Comparison of ENCODE assay signal across 7 cellular contexts in genomic region chr1:11967028-11967547, GRCh38. TPM values are rescaled to one million over a fixed set of nuclear protein-coding genes. Genes with fewer than 3 reads are reported as not detected.
DNase-seq lines count a peak whose midpoint lies in the region; ATAC-seq, FAIRE-seq and TF ChIP-seq lines count a peak whose summit lies in the region.

No MANE protein-coding gene starts in this region.

- peaks cover 2 to 82% of the 10 kb centered on the region in 2 donors for H3K36me3 ChIP-seq in psoas muscle (ENCODE audit: insufficient read depth in 1 of 2, low read depth in 1 of 2)

- FAIRE-seq in frontal cortex (lab: Jason Lieb, UNC), result no peak

- H3K4me1 ChIP-seq in psoas muscle, result no peaks in the 10 kb centered on the region

- WGBS in psoas muscle, 3 donors, result 43 to 49% (median 43%) methylated on average over 6 of the region's 6 CpGs

- no peaks in the 10 kb centered on the region for H3K27me3 ChIP-seq in psoas muscle (ENCODE audit: insufficient read depth in 3 of 3, low read length in 2 of 3)

- H3K27ac ChIP-seq in psoas muscle, result no peak overlapping the region

- DNase-seq in NCI-H1105 treated with DMSO at 0.1 percent for 48 hours (lab: John Stamatoyannopoulos, UW) (peak; percentile 45), frontal cortex (ENCODE audit: low spot score in 2 of 2) (peak; percentile 41 to 57), psoas muscle (no peak)

- ATAC-seq in SK-N-SH treated with all-trans-retinoic acid at 6 μM for 48 hours (peak; percentile 85), psoas muscle (peak; percentile 82 to 89 (median 86)), GM21423 (IDR thresholded peaks at IDR 0.05; ENCODE audit: unreplicated experiment) (no peak), HG02970 (IDR thresholded peaks at IDR 0.05; ENCODE audit: low FRiP score, unreplicated experiment) (no peak)

- H3K4me3 ChIP-seq in psoas muscle, result no peak overlapping the region

- no peaks in the 10 kb centered on the region for H3K9me3 ChIP-seq in psoas muscle

- intact Hi-C loops in psoas muscle (cut with DNase I), result loop anchor here (2.0 to 5.0 kb wide), 3 partner anchors 35 to 128 kb away; partner anchors contain the start of gene PLOD1 (in 1 of the 2)

- TF ChIP-seq CTCF in GM12872 (IDR thresholded peaks at IDR 0.05; ENCODE audit: insufficient read depth, low read depth, low read length), result peak; percentile 72
- peak; percentile 62 for TF ChIP-seq CTCF in psoas muscle (IDR thresholded peaks at IDR 0.05)

TF ChIP-seq in SK-N-SH treated with all-trans-retinoic acid at 6 μM for 48 hours, 23 proteins besides CTCF, POLR2A, EP300 and RAD21:
- TF ChIP-seq ZFP30 (CRISPR knock-in tag; IDR thresholded peaks at IDR 0.05) (no peak), ESRRG (CRISPR knock-in tag; IDR thresholded peaks at IDR 0.05) (no peak), ISL1 (CRISPR knock-in tag; IDR thresholded peaks at IDR 0.05) (no peak), ZFP3 (CRISPR knock-in tag; IDR thresholded peaks at IDR 0.05) (no peak), CSDC2 (CRISPR knock-in tag; IDR thresholded peaks at IDR 0.05) (no peak), TOX (CRISPR knock-in tag; IDR thresholded peaks at IDR 0.05; ENCODE audit: borderline replicate concordance) (no peak), TCF4 (CRISPR knock-in tag; IDR thresholded peaks at IDR 0.05; ENCODE audit: borderline replicate concordance) (no peak), BACH2 (CRISPR knock-in tag; IDR thresholded peaks at IDR 0.05; ENCODE audit: borderline replicate concordance) (no peak), ARNTL (CRISPR knock-in tag; IDR thresholded peaks at IDR 0.05; ENCODE audit: borderline replicate concordance, low read depth) (no peak), CREB5 (CRISPR knock-in tag; IDR thresholded peaks at IDR 0.05; ENCODE audit: low read depth) (no peak), ZC3H10 (CRISPR knock-in tag; IDR thresholded peaks at IDR 0.05) (no peak), SNAI2 (CRISPR knock-in tag; IDR thresholded peaks at IDR 0.05) (no peak), PATZ1 (CRISPR knock-in tag; IDR thresholded peaks at IDR 0.05; ENCODE audit: borderline replicate concordance) (no peak), TSHZ2 (CRISPR knock-in tag; IDR thresholded peaks at IDR 0.05) (no peak), ZNF70 (CRISPR knock-in tag; IDR thresholded peaks at IDR 0.05) (no peak), PPARA (CRISPR knock-in tag; IDR thresholded peaks at IDR 0.05; ENCODE audit: borderline replicate concordance) (no peak), ZNF565 (CRISPR knock-in tag; conservative IDR thresholded peaks at IDR 0.05; ENCODE audit: low read depth) (no peak)
- TF ChIP-seq, protein P1, sequence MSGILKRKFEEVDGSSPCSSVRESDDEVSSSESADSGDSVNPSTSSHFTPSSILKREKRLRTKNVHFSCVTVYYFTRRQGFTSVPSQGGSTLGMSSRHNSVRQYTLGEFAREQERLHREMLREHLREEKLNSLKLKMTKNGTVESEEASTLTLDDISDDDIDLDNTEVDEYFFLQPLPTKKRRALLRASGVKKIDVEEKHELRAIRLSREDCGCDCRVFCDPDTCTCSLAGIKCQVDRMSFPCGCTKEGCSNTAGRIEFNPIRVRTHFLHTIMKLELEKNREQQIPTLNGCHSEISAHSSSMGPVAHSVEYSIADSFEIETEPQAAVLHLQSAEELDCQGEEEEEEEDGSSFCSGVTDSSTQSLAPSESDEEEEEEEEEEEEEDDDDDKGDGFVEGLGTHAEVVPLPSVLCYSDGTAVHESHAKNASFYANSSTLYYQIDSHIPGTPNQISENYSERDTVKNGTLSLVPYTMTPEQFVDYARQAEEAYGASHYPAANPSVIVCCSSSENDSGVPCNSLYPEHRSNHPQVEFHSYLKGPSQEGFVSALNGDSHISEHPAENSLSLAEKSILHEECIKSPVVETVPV (CRISPR knock-in tag; IDR thresholded peaks at IDR 0.05), result no peak
- TF ChIP-seq, protein P2, sequence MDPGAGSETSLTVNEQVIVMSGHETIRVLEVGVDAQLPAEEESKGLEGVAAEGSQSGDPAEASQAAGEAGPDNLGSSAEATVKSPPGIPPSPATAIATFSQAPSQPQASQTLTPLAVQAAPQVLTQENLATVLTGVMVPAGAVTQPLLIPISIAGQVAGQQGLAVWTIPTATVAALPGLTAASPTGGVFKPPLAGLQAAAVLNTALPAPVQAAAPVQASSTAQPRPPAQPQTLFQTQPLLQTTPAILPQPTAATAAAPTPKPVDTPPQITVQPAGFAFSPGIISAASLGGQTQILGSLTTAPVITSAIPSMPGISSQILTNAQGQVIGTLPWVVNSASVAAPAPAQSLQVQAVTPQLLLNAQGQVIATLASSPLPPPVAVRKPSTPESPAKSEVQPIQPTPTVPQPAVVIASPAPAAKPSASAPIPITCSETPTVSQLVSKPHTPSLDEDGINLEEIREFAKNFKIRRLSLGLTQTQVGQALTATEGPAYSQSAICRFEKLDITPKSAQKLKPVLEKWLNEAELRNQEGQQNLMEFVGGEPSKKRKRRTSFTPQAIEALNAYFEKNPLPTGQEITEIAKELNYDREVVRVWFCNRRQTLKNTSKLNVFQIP (CRISPR knock-in tag; IDR thresholded peaks at IDR 0.05; ENCODE audit: borderline replicate concordance, low read depth), result no peak

RNA-seq across cellular contexts. Expression of gene MFN2, which starts 13.2 kb away (rescaled TPM):
- total RNA-seq in frontal cortex, result 42.0 TPM
- 100 to 1,000 TPM; 245 to 542 (median 320) TPM for total RNA-seq in psoas muscle
- 100 to 1,000 TPM; 163 to 225 (median 177) TPM for polyA plus RNA-seq in psoas muscle

RNA-seq across cellular contexts. Expression of gene PLOD1, which starts 32.6 kb away (rescaled TPM):
- total RNA-seq in frontal cortex (15.5 TPM), psoas muscle (10 to 100 TPM; 25.1 to 52.3 (median 35.7) TPM)
- polyA plus RNA-seq in psoas muscle, result 10 to 100 TPM; 33.5 to 48.6 (median 39.1) TPM

RNA-seq across cellular contexts. Expression of gene KIAA2013, which starts 40.9 kb away (rescaled TPM):
- 20.0 TPM for total RNA-seq in frontal cortex
- 10 to 100 TPM; 29.7 to 35.8 (median 33.4) TPM for total RNA-seq in psoas muscle
- polyA plus RNA-seq in psoas muscle, result 10 to 100 TPM; 24.4 to 79.7 (median 34.7) TPM

RNA-seq across cellular contexts. Expression of gene MIIP, which starts 52.2 kb away (rescaled TPM):
- total RNA-seq in frontal cortex (31.8 TPM), psoas muscle (10 to 100 TPM; 14.4 to 20.3 (median 16.7) TPM)
- 10 to 100 TPM; 20.0 to 30.5 (median 23.4) TPM for polyA plus RNA-seq in psoas muscle

Comparison
In these comparisons a context has a peak if more than half of its experiments do, and no peak if none do; other contexts are left out.
1. DNase-seq: peak in NCI-H1105 treated with DMSO at 0.1 percent for 48 hours (single experiment) and frontal cortex (2 of 2); none in psoas muscle (0 of 2).
2. ATAC-seq: peak in SK-N-SH treated with all-trans-retinoic acid at 6 μM for 48 hours (single experiment) and psoas muscle (4 of 4); none in GM21423 (single experiment) and HG02970 (single experiment).